ENCODE assay signal across 1 cellular context in genomic region chr2:218516614-218517013, GRCh38.
TF ChIP-seq lines count a peak whose summit lies in the region.

No MANE protein-coding gene starts in this region.

TF ChIP-seq in endothelial cell of umbilical vein, 7 proteins besides CTCF, POLR2A, EP300 and RAD21:
- TF ChIP-seq JUN (IDR thresholded peaks at IDR 0.05; ENCODE audit: borderline replicate concordance, insufficient read depth, insufficient read length, low read depth) (no peak), EZH2 (IDR thresholded peaks at IDR 0.05; ENCODE audit: borderline replicate concordance, low read depth, low read length, severe bottlenecking) (no peak), POLR2AphosphoS5 (IDR thresholded peaks at IDR 0.05; ENCODE audit: insufficient read depth, low read depth, low read length) (no peak), FOS (IDR thresholded peaks at IDR 0.05; ENCODE audit: borderline replicate concordance, insufficient read depth, low read length) (no peak), MYC (IDR thresholded peaks at IDR 0.05; ENCODE audit: low read depth, low read length) (no peak), GATA2 (IDR thresholded peaks at IDR 0.05; ENCODE audit: insufficient read depth, insufficient read length, low read depth, low read length) (no peak), MAX (IDR thresholded peaks at IDR 0.05; ENCODE audit: insufficient read depth, insufficient read length) (no peak)
